Comparison of ENCODE assay signal across 16 cellular contexts in genomic region chr15:68581725-68582124, GRCh38. TPM values are rescaled to one million over a fixed set of nuclear protein-coding genes. Genes with fewer than 3 reads are reported as not detected.
DNase-seq lines count a peak whose midpoint lies in the region; ATAC-seq and TF ChIP-seq lines count a peak whose summit lies in the region.
"Had no signal": no experiment of that assay in that cellular context is flagged by ENCODE, and none has a peak within 500 bp of the region (broad histone marks: within the 10 kb centered on the region; RNA-seq: fewer than 3 reads in every experiment).

No MANE protein-coding gene starts in this region.

- H3K27me3 ChIP-seq in heart left ventricle (peaks cover 0 to 19% (median 0%) of the 10 kb centered on the region in 9 donors), ascending aorta (no peaks in the 10 kb centered on the region), mesendoderm (ENCODE audit: insufficient read depth, low read length, poor library complexity) (no peaks in the 10 kb centered on the region), tibial nerve (peaks cover 0 to 13% of the 10 kb centered on the region in 2 donors), left lung (peaks cover 9 to 47% of the 10 kb centered on the region in 2 donors), esophagus muscularis mucosa (peaks cover 0 to 35% (median 19%) of the 10 kb centered on the region in 4 donors)

- no peak overlapping the region for H2BK120ac ChIP-seq in mesendoderm (ENCODE audit: low read depth, low read length)

- H3K27ac ChIP-seq in heart left ventricle (no peak overlapping the region), ascending aorta (peak overlapping the region; percentile 74 to 81), mesendoderm (ENCODE audit: low read depth, low read length) (no peak overlapping the region), tibial nerve (peak overlapping the region in 3 of 4 donors; percentile 45 to 92 (median 65)), left lung (no peak overlapping the region), esophagus muscularis mucosa (replicated peaks in 1 of 4) (peak overlapping the region in 2 of 4 donors; percentile 6 to 84)
- H3K27ac ChIP-seq: parathyroid adenoma, upper lobe of left lung had no signal

- H2BK5ac ChIP-seq in mesendoderm (ENCODE audit: low read length): no peak overlapping the region

- no peak overlapping the region for H3K18ac ChIP-seq in mesendoderm (ENCODE audit: low read length)

- DNase-seq in Right ventricle myocardium superior: peak; percentile 63
- DNase-seq in heart left ventricle: no peak
- peak in 1 of 2 donors; percentile 64 for DNase-seq in ascending aorta (ENCODE audit: low spot score in 2 of 2)
- DNase-seq in mesendoderm: no peak
- no peak for DNase-seq in tibial nerve (ENCODE audit: low spot score in 2 of 2)
- no peak for DNase-seq in left lung
- DNase-seq in esophagus muscularis mucosa (ENCODE audit: extremely low spot score): no peak
- no peak for DNase-seq in KG1 (lab: John Stamatoyannopoulos, UW)
- DNase-seq: activated CD8-positive, alpha-beta T cell treated with anti-CD3 and anti-CD28 coated beads, Interleukin-2, amount 10 ng/mL, durations not matched to agents 7 days and 5 days; CD4-positive, CD25-positive, alpha-beta regulatory T cell; cerebellar nuclear complex; DMS79; NCI-H1092; upper lobe of left lung had no signal

- no peak overlapping the region for H3K4me2 ChIP-seq in mesendoderm (ENCODE audit: low read length)

- no peaks in the 10 kb centered on the region for H3K79me1 ChIP-seq in mesendoderm (ENCODE audit: low read length)

- H3K4me1 ChIP-seq in heart left ventricle (peaks cover 2 to 58% (median 35%) of the 10 kb centered on the region in 12 donors), ascending aorta (peaks cover 8 to 15% of the 10 kb centered on the region in 2 donors), mesendoderm (ENCODE audit: control insufficient read depth, low read depth, low read length) (peaks cover 1% of the 10 kb centered on the region), tibial nerve (peaks cover 0 to 80% (median 13%) of the 10 kb centered on the region in 4 donors), left lung (peaks cover 6 to 22% of the 10 kb centered on the region in 2 donors), esophagus muscularis mucosa (peaks cover 36 to 59% (median 47%) of the 10 kb centered on the region in 4 donors)
- H3K4me1 ChIP-seq: parathyroid adenoma had no signal

- H3K79me2 ChIP-seq in mesendoderm (ENCODE audit: control insufficient read depth, insufficient read depth, low read length): no peaks in the 10 kb centered on the region
- H3K79me2 ChIP-seq: parathyroid adenoma had no signal

- H3K4me3 ChIP-seq in heart left ventricle (no peak overlapping the region), ascending aorta (no peak overlapping the region), mesendoderm (ENCODE audit: low read length) (no peak overlapping the region), tibial nerve (no peak overlapping the region), left lung (no peak overlapping the region), esophagus muscularis mucosa (no peak overlapping the region)
- H3K4me3 ChIP-seq: upper lobe of left lung had no signal

- H3K9me3 ChIP-seq in heart left ventricle (no peaks in the 10 kb centered on the region), ascending aorta (no peaks in the 10 kb centered on the region), tibial nerve (no peaks in the 10 kb centered on the region), left lung (no peaks in the 10 kb centered on the region), esophagus muscularis mucosa (no peaks in the 10 kb centered on the region)
- H3K9me3 ChIP-seq: upper lobe of left lung had no signal

- 55 to 65% (median 62%) methylated on average over 5 of the region's 5 CpGs for WGBS in heart left ventricle, 4 donors
- no CpG with 5 or more reads among the region's 5 CpGs for WGBS in mesendoderm (ENCODE audit: extremely low coverage, insufficient coverage, low lambda C conversion rate)
- 68 to 70% methylated on average over 5 of the region's 5 CpGs for whole genome bisulfite sequencing in tibial nerve, 2 donors
- 81% methylated on average over 5 of the region's 5 CpGs for WGBS in esophagus muscularis mucosa

- no peak overlapping the region for H3K23ac ChIP-seq in mesendoderm (ENCODE audit: low read length)

- intact Hi-C loops in Right ventricle myocardium superior (cut with DNase I) (no loop called here), heart left ventricle (cut with DNase I) (loop anchor here in 8 of 10 donors (5.0 to 10.0 kb wide), 5 partner anchors 41 to 91 kb away; no protein-coding TSS in a partner anchor), ascending aorta (cut with DNase I) (loop anchor here (5.0 kb wide), 1 partner anchor 236 kb away; no protein-coding TSS in a partner anchor), left lung (cut with DNase I) (no loop called here), esophagus muscularis mucosa (cut with DNase I) (loop anchor here (10.0 kb wide), 1 partner anchor 53 kb away; no protein-coding TSS in a partner anchor)

- no peak overlapping the region for H4K5ac ChIP-seq in mesendoderm (ENCODE audit: low read length)

- TF ChIP-seq EP300 in tibial nerve (IDR thresholded peaks at IDR 0.05) (no peak), esophagus muscularis mucosa (IDR thresholded peaks at IDR 0.05) (no peak)

- H3K36me3 ChIP-seq in heart left ventricle: no peaks in the 10 kb centered on the region
- H3K36me3 ChIP-seq in ascending aorta: no peaks in the 10 kb centered on the region
- no peaks in the 10 kb centered on the region for H3K36me3 ChIP-seq in mesendoderm (ENCODE audit: control insufficient read depth, insufficient read depth, low read length)
- H3K36me3 ChIP-seq in tibial nerve: no peaks in the 10 kb centered on the region
- H3K36me3 ChIP-seq in left lung: no peaks in the 10 kb centered on the region
- no peaks in the 10 kb centered on the region for H3K36me3 ChIP-seq in esophagus muscularis mucosa
- H3K36me3 ChIP-seq: upper lobe of left lung had no signal

- no peak overlapping the region for H2AK5ac ChIP-seq in mesendoderm (ENCODE audit: low read length)

- H3K56ac ChIP-seq in mesendoderm (ENCODE audit: low read length): peak overlapping the region; percentile 40

- no peak overlapping the region for H3K9ac ChIP-seq in mesendoderm (ENCODE audit: low read length)
- H3K9ac ChIP-seq: parathyroid adenoma had no signal

- no peak for ATAC-seq in Right ventricle myocardium superior (ENCODE audit: poor library complexity)
- ATAC-seq in heart left ventricle: no peak
- ATAC-seq in left lung: no peak
- ATAC-seq: activated CD8-positive, alpha-beta T cell treated with anti-CD3 and anti-CD28 coated beads, Interleukin-2, amount 10 ng/mL, durations not matched to agents 7 days and 5 days; activated T-helper 17 cell treated with anti-CD3 and anti-CD28 coated beads, Interleukin-2, amount 50 U/mL, for 72 hours had no signal

- TF ChIP-seq POLR2A in heart left ventricle (IDR thresholded peaks at IDR 0.05) (no peak), tibial nerve (IDR thresholded peaks at IDR 0.05) (no peak), esophagus muscularis mucosa (IDR thresholded peaks at IDR 0.05; ENCODE audit: low read depth) (no peak)

- H2BK15ac ChIP-seq in mesendoderm (replicated peaks; ENCODE audit: low read depth): no peak overlapping the region

- H3K4ac ChIP-seq in mesendoderm (ENCODE audit: low read depth, low read length): no peak overlapping the region

- TF ChIP-seq CTCF in heart left ventricle (IDR thresholded peaks at IDR 0.05): no peak
- no peak for TF ChIP-seq CTCF in ascending aorta (IDR thresholded peaks at IDR 0.05)
- TF ChIP-seq CTCF in tibial nerve (IDR thresholded peaks at IDR 0.05): no peak
- TF ChIP-seq CTCF in left lung (IDR thresholded peaks at IDR 0.05): no peak
- no peak for TF ChIP-seq CTCF in esophagus muscularis mucosa (IDR thresholded peaks at IDR 0.05)

- no peak overlapping the region for H4K8ac ChIP-seq in mesendoderm (ENCODE audit: low read depth, low read length)

RNA-seq across cellular contexts. Expression of gene CORO2B, which starts 2.9 kb away (rescaled TPM):
- 6.6 TPM for total RNA-seq in Right ventricle myocardium superior
- total RNA-seq in heart left ventricle: 1 to 10 TPM; 3.0 to 9.1 (median 5.0) TPM
- 1 to 10 TPM; 3.3 to 7.2 TPM for polyA plus RNA-seq in heart left ventricle
- total RNA-seq in ascending aorta: 11.0 TPM
- 1.9 TPM for polyA plus RNA-seq in mesendoderm (2013, experiment 1 of 2)
- 1.8 TPM for polyA plus RNA-seq in mesendoderm (2013, experiment 2 of 2)
- total RNA-seq in tibial nerve: 10 to 100 TPM in 1 of 4 donors, 1 to 10 TPM in 3; 6.3 to 12.6 (median 9.6) TPM
- total RNA-seq in left lung: 1 to 10 TPM; 3.0 to 3.5 TPM
- 10 to 100 TPM in 1 of 4 donors, 1 to 10 TPM in 3; 5.8 to 12.2 (median 7.5) TPM for total RNA-seq in esophagus muscularis mucosa
- total RNA-seq: activated CD8-positive, alpha-beta T cell treated with anti-CD3 and anti-CD28 coated beads, Interleukin-2, amount 10 ng/mL, durations not matched to agents 7 days and 5 days; CD4-positive, CD25-positive, alpha-beta regulatory T cell had no signal
- polyA plus RNA-seq: CD4-positive, CD25-positive, alpha-beta regulatory T cell had no signal

Comparison
In these comparisons a context has a peak if more than half of its experiments do, and no peak if none do; other contexts are left out.
1. intact Hi-C loops: an anchor here in heart left ventricle (5.0 to 10.0 kb wide), ascending aorta (5.0 kb wide) and esophagus muscularis mucosa (10.0 kb wide); none called in Right ventricle myocardium superior and left lung.
2. H3K27ac ChIP-seq: peak in ascending aorta (2 of 2) and tibial nerve (3 of 4); none in heart left ventricle (0 of 12), mesendoderm (single experiment) and left lung (0 of 2).